ENCODE assay signal across 7 cellular contexts in genomic region chr7:139476139-139476538, GRCh38. TPM values are rescaled to one million over a fixed set of nuclear protein-coding genes. Genes with fewer than 3 reads are reported as not detected.
"Had no signal": no experiment of that assay in that cellular context is flagged by ENCODE, and none has a peak within 500 bp of the region (broad histone marks: within the 10 kb centered on the region; RNA-seq: fewer than 3 reads in every experiment).

No MANE protein-coding gene starts in this region.

- H3K4me3 ChIP-seq: HAP-1, K562 had no signal

- ATAC-seq: HCT116, K562 had no signal

- DNase-seq: GOT3, IMR-90, KG1 had no signal

- H3K9me3 ChIP-seq: HAP-1 had no signal

RNA-seq across cellular contexts. Expression of gene KLRG2, which starts 7.3 kb away (rescaled TPM):
- total RNA-seq: HT-29, K562 had no signal
- polyA plus RNA-seq: K562 had no signal

RNA-seq across cellular contexts. Expression of gene CLEC2L, which starts 47.3 kb away (rescaled TPM):
- total RNA-seq: HT-29, IMR-90 had no signal
- polyA plus RNA-seq: IMR-90 had no signal
